In genomic region chr15:90232941-90233700, GRCh38 we compare ENCODE assay signal across 8 cellular contexts. TPM values are rescaled to one million over a fixed set of nuclear protein-coding genes. Genes with fewer than 3 reads are reported as not detected.
A peak's percentile ranks its signal among the peaks of the same experiment; 100 is the strongest.
DNase-seq lines count a peak whose midpoint lies in the region; ATAC-seq and TF ChIP-seq lines count a peak whose summit lies in the region.

No MANE protein-coding gene starts in this region.

- H3K4me3 ChIP-seq in right cardiac atrium (ENCODE audit: low read length) = peak overlapping the region; percentile 88
- H3K4me3 ChIP-seq in skeletal muscle cell (ENCODE audit: low read depth, low read length) = peak overlapping the region; percentile 94

- DNase-seq in SK-N-DZ (ENCODE audit: low spot score) = peak; percentile 53
- DNase-seq in activated naive CD8-positive, alpha-beta T cell treated with anti-CD3 and anti-CD28 coated beads, Interleukin-2, amount 50 U/mL, for 24 hours = peak; percentile 75
- DNase-seq in right cardiac atrium = peak; percentile 62 to 85 (median 83)
- DNase-seq in skeletal muscle cell (ENCODE audit: low read depth) = no peak
- no peak for DNase-seq in cortex of kidney (lab: John Stamatoyannopoulos, UW)

- intact Hi-C loops in right cardiac atrium (cut with DNase I) = no loop called here

- 3% methylated on average over 30 of the region's 30 CpGs for WGBS in right cardiac atrium

- peak overlapping the region; percentile 97 for H3K27ac Mint-ChIP-seq in activated naive CD8-positive, alpha-beta T cell treated with anti-CD3 and anti-CD28 coated beads, Interleukin-2, amount 50 U/mL, for 24 hours

- ATAC-seq in GM19043 (IDR thresholded peaks at IDR 0.05; ENCODE audit: low read depth, unreplicated experiment) (peak; percentile 31), HG03378 (IDR thresholded peaks at IDR 0.05; ENCODE audit: unreplicated experiment) (peak; percentile 28), right cardiac atrium (peak; percentile 58 to 69)
- peak; percentile 71 for ATAC-seq in activated naive CD8-positive, alpha-beta T cell treated with anti-CD3 and anti-CD28 coated beads, Interleukin-2, amount 50 U/mL, for 24 hours

- H3K4me1 ChIP-seq in right cardiac atrium (ENCODE audit: control insufficient read depth, insufficient read depth, low read length) = peaks cover 2% of the 10 kb centered on the region

- no peaks in the 10 kb centered on the region for H3K27me3 ChIP-seq in right cardiac atrium (ENCODE audit: control insufficient read depth, insufficient read depth)

- TF ChIP-seq CTCF in C4-2B (conservative IDR thresholded peaks at IDR 0.05) = peak; percentile 84

- H3K27ac ChIP-seq in C4-2B (peak overlapping the region; percentile 94), right cardiac atrium (ENCODE audit: low read length) (peak overlapping the region; percentile 78)

- no peaks in the 10 kb centered on the region for H3K9me3 Mint-ChIP-seq in activated naive CD8-positive, alpha-beta T cell treated with anti-CD3 and anti-CD28 coated beads, Interleukin-2, amount 50 U/mL, for 24 hours

- H3K36me3 Mint-ChIP-seq in activated naive CD8-positive, alpha-beta T cell treated with anti-CD3 and anti-CD28 coated beads, Interleukin-2, amount 50 U/mL, for 24 hours (ENCODE audit: low read depth) = peaks cover 36% of the 10 kb centered on the region

- H3K9me3 ChIP-seq in right cardiac atrium (ENCODE audit: control insufficient read depth, low read length) = no peaks in the 10 kb centered on the region

- H3K4me1 Mint-ChIP-seq in activated naive CD8-positive, alpha-beta T cell treated with anti-CD3 and anti-CD28 coated beads, Interleukin-2, amount 50 U/mL, for 24 hours = peaks cover 44% of the 10 kb centered on the region

- peak overlapping the region; percentile 93 for H3K4me3 Mint-ChIP-seq in activated naive CD8-positive, alpha-beta T cell treated with anti-CD3 and anti-CD28 coated beads, Interleukin-2, amount 50 U/mL, for 24 hours

- H3K27me3 Mint-ChIP-seq in activated naive CD8-positive, alpha-beta T cell treated with anti-CD3 and anti-CD28 coated beads, Interleukin-2, amount 50 U/mL, for 24 hours = no peaks in the 10 kb centered on the region

RNA-seq across cellular contexts. Expression of gene CIB1, which starts 0.6 kb away (rescaled TPM):
- polyA plus RNA-seq in SK-N-DZ (2014; cell fraction: cytosol; rRNA removed) = 5.1 and 9.0 TPM in 2 replicates
- polyA plus RNA-seq in SK-N-DZ (2014; cell fraction: nucleus; rRNA removed) = 9.1 and 10.9 TPM in 2 replicates
- 10 to 100 TPM; 69.5 to 70.7 (median 70.1) TPM for total RNA-seq in right cardiac atrium
- polyA plus RNA-seq in right cardiac atrium = 95.8 TPM

RNA-seq across cellular contexts. Expression of gene GDPGP1, which starts 0.9 kb away (rescaled TPM):
- 2.2 and 3.7 TPM in 2 replicates for polyA plus RNA-seq in SK-N-DZ (2014; cell fraction: cytosol; rRNA removed)
- 1.7 and 4.8 TPM in 2 replicates for polyA plus RNA-seq in SK-N-DZ (2014; cell fraction: nucleus; rRNA removed)
- total RNA-seq in right cardiac atrium = 10 to 100 TPM; 10.6 to 20.5 (median 15.6) TPM
- 6.5 TPM for polyA plus RNA-seq in right cardiac atrium

RNA-seq across cellular contexts. Expression of gene TTLL13, which starts 16.2 kb away (rescaled TPM):
- polyA plus RNA-seq in SK-N-DZ (2014; cell fraction: cytosol; rRNA removed) = not detected in 2 replicates
- 0.27 TPM in 1 of 2 replicates, not detected in the other for polyA plus RNA-seq in SK-N-DZ (2014; cell fraction: nucleus; rRNA removed)
- under 1 TPM in 2 of 4 donors, not detected in 2; 0.24 to 0.54 TPM for total RNA-seq in right cardiac atrium
- 0.72 TPM for polyA plus RNA-seq in right cardiac atrium

RNA-seq across cellular contexts. Expression of gene SEMA4B, which starts 32.0 kb away (rescaled TPM):
- 6.4 and 14.3 TPM in 2 replicates for polyA plus RNA-seq in SK-N-DZ (2014; cell fraction: cytosol; rRNA removed)
- 4.4 and 11.4 TPM in 2 replicates for polyA plus RNA-seq in SK-N-DZ (2014; cell fraction: nucleus; rRNA removed)
- total RNA-seq in right cardiac atrium = 10 to 100 TPM; 32.6 to 39.6 (median 33.5) TPM
- polyA plus RNA-seq in right cardiac atrium = 16.4 TPM

RNA-seq across cellular contexts. Expression of gene NGRN, which starts 32.4 kb away (rescaled TPM):
- 181 and 189 TPM in 2 replicates for polyA plus RNA-seq in SK-N-DZ (2014; cell fraction: cytosol; rRNA removed)
- polyA plus RNA-seq in SK-N-DZ (2014; cell fraction: nucleus; rRNA removed) = 79.9 and 121 TPM in 2 replicates
- 100 to 1,000 TPM; 135 to 159 (median 154) TPM for total RNA-seq in right cardiac atrium
- 163 TPM for polyA plus RNA-seq in right cardiac atrium

Comparison
In these comparisons a context has a peak if more than half of its experiments do, and no peak if none do; other contexts are left out.
1. DNase-seq: peak in SK-N-DZ (single experiment), activated naive CD8-positive, alpha-beta T cell treated with anti-CD3 and anti-CD28 coated beads, Interleukin-2, amount 50 U/mL, for 24 hours (single experiment) and right cardiac atrium (3 of 3); none in skeletal muscle cell (single experiment) and cortex of kidney (single experiment).
2. Peak in every context shown above with its lines, with median percentiles within 50 percentile points of each other: ATAC-seq.